In genomic region chr3:108511490-108511889, GRCh38 we compare ENCODE assay signal across 35 cellular contexts. TPM values are rescaled to one million over a fixed set of nuclear protein-coding genes. Genes with fewer than 3 reads are reported as not detected.
"Had no signal": no experiment of that assay in that cellular context is flagged by ENCODE, and none has a peak within 500 bp of the region (broad histone marks: within the 10 kb centered on the region; RNA-seq: fewer than 3 reads in every experiment).

No MANE protein-coding gene starts in this region.

- DNase-seq: activated B cell treated with CpG ODN at 0.5 μM for 24 hours; activated CD4-positive, alpha-beta memory T cell treated with anti-CD3 and anti-CD28 coated beads for 36 hours; activated CD4-positive, alpha-beta T cell treated with anti-CD3 and anti-CD28 coated beads for 4 hours; activated CD4-positive, alpha-beta T cell treated with anti-CD3 and anti-CD28 coated beads, Interleukin-2, amount 50 U/mL, for 1 hour; activated CD4-positive, CD25-positive, alpha-beta regulatory T cell treated with anti-CD3 and anti-CD28 coated beads, Interleukin-2, amount 50 U/mL, for 72 hours; activated CD8-positive, alpha-beta memory T cell treated with anti-CD3 and anti-CD28 coated beads, Interleukin-2, amount 50 U/mL, for 4 hours; activated gamma-delta T cell treated with Interleukin-2 at 50 U/mL for 16 hours; activated naive CD4-positive, alpha-beta T cell treated with anti-CD3 and anti-CD28 coated beads for 36 hours; activated T-cell treated with anti-CD3 and anti-CD28 coated beads for 4 hours; activated T-cell treated with anti-CD3 and anti-CD28 coated beads, Interleukin-2, amount 50 U/mL, for 4 hours; adrenal gland; caudate nucleus; cerebellar nuclear complex; Karpas-422; KBM-7; NCI-H1105; NCI-H1417 treated with DMSO at 0.1 percent for 48 hours; NCI-H1930; NCI-H2081 treated with DMSO at 0.1 percent for 48 hours; NCI-H510A; NCI-H526 treated with DMSO at 0.1 percent for 48 hours; NK-92 treated with Interleukin-12 subunit alpha and Interleukin-12 subunit beta, amount 100 ng/mL, for 24 hours; PC-9; SIG-M5; SW 1271; T-helper 1 cell; T-helper 2 cell; T-helper 9 cell had no signal

- H3K4me1 ChIP-seq: adrenal gland had no signal

- H3K27me3 ChIP-seq: adrenal gland had no signal

- ATAC-seq: activated naive CD4-positive, alpha-beta T cell treated with anti-CD3 and anti-CD28 coated beads, Interleukin-2, amount 50 U/mL, for 72 hours; activated T-cell treated with anti-CD3 and anti-CD28 coated beads, Interleukin-2, amount 50 U/mL, for 4 hours; Right ventricle myocardium inferior had no signal

- H3K9me3 ChIP-seq: adrenal gland had no signal

- H3K27ac ChIP-seq: adrenal gland, PC-9, RWPE1, VCaP had no signal

- H2AFZ ChIP-seq: PC-9 had no signal

- H3K36me3 ChIP-seq: adrenal gland had no signal

- H3K4me3 ChIP-seq: adrenal gland, PC-9 had no signal

- FAIRE-seq: bronchial epithelial cell, RCC 7860 had no signal

- H3K4me2 ChIP-seq: PC-9 had no signal

RNA-seq across cellular contexts. Expression of gene MYH15, which starts 1.1 kb away (rescaled TPM):
- total RNA-seq: SK-MEL-5 had no signal
